Comparison of ENCODE assay signal across 14 cellular contexts in the genomic region with DNA sequence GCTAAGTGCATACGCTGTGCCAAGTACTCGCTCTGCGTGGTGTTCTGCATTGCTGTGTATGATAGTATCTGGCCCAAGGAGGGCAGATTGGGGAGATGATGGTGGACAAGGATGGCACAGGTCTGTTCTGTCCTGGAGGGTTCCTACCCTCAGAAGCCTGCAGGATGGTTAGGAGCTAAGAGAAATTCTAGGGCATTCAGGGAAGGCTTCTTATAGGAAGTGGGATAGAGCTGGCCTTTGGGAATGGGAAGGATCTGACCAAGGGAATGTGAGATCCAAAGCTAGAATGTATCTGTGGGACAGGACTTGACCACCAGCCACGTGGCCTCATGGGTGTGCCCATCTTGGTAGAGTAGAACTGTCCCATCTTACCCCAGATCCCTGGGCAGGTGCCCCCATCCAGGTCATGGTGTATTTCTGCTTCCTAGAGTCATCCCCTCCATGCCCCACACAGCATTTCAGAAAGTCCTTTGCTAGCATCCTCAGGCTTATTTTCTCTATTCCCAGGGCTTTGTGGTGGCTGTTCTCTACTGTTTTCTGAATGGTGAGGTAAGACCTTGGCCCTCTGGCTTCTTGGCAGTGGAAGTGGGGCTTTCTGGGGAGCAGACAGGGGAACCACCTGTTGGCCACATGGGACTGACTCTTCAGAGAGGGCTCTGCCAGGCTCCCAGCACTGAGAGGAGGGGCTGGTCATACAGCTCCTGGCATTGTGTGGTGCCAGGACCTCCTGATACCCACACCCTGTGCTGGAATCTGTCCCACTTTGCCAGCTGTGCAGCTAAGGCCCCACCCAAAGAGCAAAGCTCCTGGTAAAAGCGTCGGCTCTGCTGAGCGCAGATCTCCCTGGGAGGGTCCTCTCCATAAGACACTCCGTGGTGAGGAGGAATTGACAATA. TPM values are rescaled to one million over a fixed set of nuclear protein-coding genes. Genes with fewer than 3 reads are reported as not detected.
"Had no signal": no experiment of that assay in that cellular context is flagged by ENCODE, and none has a peak within 500 bp of the region (broad histone marks: within the 10 kb centered on the region; RNA-seq: fewer than 3 reads in every experiment).

No MANE protein-coding gene starts in this region.

- ATAC-seq: esophagus mucosa; right cardiac atrium; stimulated activated memory B cell treated with anti-CD40 and anti-IgM and Interleukin-4, amounts not matched to agents 10 μg/mL and 1 μg/mL and 100 μg/mL, for 72 hours; T-helper 17 cell; upper lobe of right lung; WTC11 had no signal

- H3K4me1 Mint-ChIP-seq: activated CD4-positive, alpha-beta T cell treated with anti-CD3 and anti-CD28 coated beads, Interleukin-2, amount 10 ng/mL, durations not matched to agents 24 days and 14 days; activated naive CD8-positive, alpha-beta T cell treated with anti-CD3 and anti-CD28 coated beads for 36 hours; stimulated activated memory B cell treated with anti-CD40 and anti-IgM and Interleukin-4, amounts not matched to agents 10 μg/mL and 1 μg/mL and 100 μg/mL, for 72 hours; T-helper 17 cell; WTC11 had no signal

- H3K4me1 ChIP-seq: upper lobe of right lung had no signal

- H3K27me3 ChIP-seq: brain microvascular endothelial cell, upper lobe of right lung had no signal

- H3K27me3 Mint-ChIP-seq: activated CD4-positive, alpha-beta T cell treated with anti-CD3 and anti-CD28 coated beads, Interleukin-2, amount 10 ng/mL, durations not matched to agents 24 days and 14 days; activated T-cell treated with anti-CD3 and anti-CD28 coated beads, Interleukin-2, amount 50 U/mL, for 24 hours had no signal

- DNase-seq: activated CD4-positive, alpha-beta T cell treated with anti-CD3 and anti-CD28 coated beads, Interleukin-2, amount 10 ng/mL, durations not matched to agents 24 days and 14 days; activated gamma-delta T cell treated with Interleukin-2 at 50 U/mL for 16 hours; activated naive CD8-positive, alpha-beta T cell treated with anti-CD3 and anti-CD28 coated beads for 36 hours; activated T-cell treated with anti-CD3 and anti-CD28 coated beads, Interleukin-2, amount 50 U/mL, for 24 hours; brain microvascular endothelial cell; foreskin fibroblast; right cardiac atrium; stimulated activated CD4-positive, alpha-beta T cell treated with anti-CD3 and anti-CD28 coated beads, Interleukin-1b, Interleukin-23, amount 100 ng/mL, for 48 hours; T-helper 17 cell; upper lobe of right lung had no signal

- H3K4me3 ChIP-seq: upper lobe of right lung had no signal

- H3K4me3 Mint-ChIP-seq: activated CD4-positive, alpha-beta T cell treated with anti-CD3 and anti-CD28 coated beads, Interleukin-2, amount 10 ng/mL, durations not matched to agents 24 days and 14 days; activated naive CD8-positive, alpha-beta T cell treated with anti-CD3 and anti-CD28 coated beads for 36 hours; activated T-cell treated with anti-CD3 and anti-CD28 coated beads, Interleukin-2, amount 50 U/mL, for 24 hours; stimulated activated memory B cell treated with anti-CD40 and anti-IgM and Interleukin-4, amounts not matched to agents 10 μg/mL and 1 μg/mL and 100 μg/mL, for 72 hours; T-helper 17 cell; WTC11 had no signal

- H3K9me3 ChIP-seq: upper lobe of right lung had no signal

- H3K36me3 Mint-ChIP-seq: activated naive CD8-positive, alpha-beta T cell treated with anti-CD3 and anti-CD28 coated beads for 36 hours; stimulated activated memory B cell treated with anti-CD40 and anti-IgM and Interleukin-4, amounts not matched to agents 10 μg/mL and 1 μg/mL and 100 μg/mL, for 72 hours; WTC11 had no signal

- H3K27ac ChIP-seq: brain microvascular endothelial cell, upper lobe of right lung had no signal

- H3K9me3 Mint-ChIP-seq: activated CD4-positive, alpha-beta T cell treated with anti-CD3 and anti-CD28 coated beads, Interleukin-2, amount 10 ng/mL, durations not matched to agents 24 days and 14 days; activated naive CD8-positive, alpha-beta T cell treated with anti-CD3 and anti-CD28 coated beads for 36 hours; activated T-cell treated with anti-CD3 and anti-CD28 coated beads, Interleukin-2, amount 50 U/mL, for 24 hours; stimulated activated memory B cell treated with anti-CD40 and anti-IgM and Interleukin-4, amounts not matched to agents 10 μg/mL and 1 μg/mL and 100 μg/mL, for 72 hours; WTC11 had no signal

- H3K27ac Mint-ChIP-seq: activated CD4-positive, alpha-beta T cell treated with anti-CD3 and anti-CD28 coated beads, Interleukin-2, amount 10 ng/mL, durations not matched to agents 24 days and 14 days; activated naive CD8-positive, alpha-beta T cell treated with anti-CD3 and anti-CD28 coated beads for 36 hours; activated T-cell treated with anti-CD3 and anti-CD28 coated beads, Interleukin-2, amount 50 U/mL, for 24 hours; stimulated activated memory B cell treated with anti-CD40 and anti-IgM and Interleukin-4, amounts not matched to agents 10 μg/mL and 1 μg/mL and 100 μg/mL, for 72 hours; T-helper 17 cell; WTC11 had no signal

- H3K36me3 ChIP-seq: brain microvascular endothelial cell, upper lobe of right lung had no signal

RNA-seq across cellular contexts. Expression of a gene that starts 52.5 kb away (rescaled TPM):
- total RNA-seq: activated CD4-positive, alpha-beta T cell treated with anti-CD3 and anti-CD28 coated beads, Interleukin-2, amount 10 ng/mL, durations not matched to agents 24 days and 14 days; activated CD8-positive, alpha-beta memory T cell treated with anti-CD3 and anti-CD28 coated beads for 36 hours; activated naive CD8-positive, alpha-beta T cell treated with anti-CD3 and anti-CD28 coated beads for 36 hours; T-helper 17 cell had no signal
